ENCODE assay signal across 41 cellular contexts in genomic region chr10:55803055-55803454, GRCh38.
"Had no signal": no experiment of that assay in that cellular context is flagged by ENCODE, and none has a peak within 500 bp of the region (broad histone marks: within the 10 kb centered on the region; RNA-seq: fewer than 3 reads in every experiment).

No MANE protein-coding gene starts in this region.

- H3K27me3 Mint-ChIP-seq: activated naive CD4-positive, alpha-beta T cell treated with anti-CD3 and anti-CD28 coated beads, Interleukin-2, amount 10 ng/mL, durations not matched to agents 7 days and 5 days; activated naive CD4-positive, alpha-beta T cell treated with anti-CD3 and anti-CD28 coated beads, Interleukin-2, amount 50 U/mL, for 24 hours; activated naive CD8-positive, alpha-beta T cell; activated naive CD8-positive, alpha-beta T cell treated with anti-CD3 and anti-CD28 coated beads for 36 hours; activated naive CD8-positive, alpha-beta T cell treated with anti-CD3 and anti-CD28 coated beads, Interleukin-2, amount 10 ng/mL, durations not matched to agents 7 days and 5 days; activated naive CD8-positive, alpha-beta T cell treated with anti-CD3 and anti-CD28 coated beads, Interleukin-2, amount 50 U/mL, for 24 hours; activated T-cell treated with anti-CD3 and anti-CD28 coated beads, Interleukin-2, amount 50 U/mL, for 24 hours; activated T-helper 17 cell treated with anti-CD3 and anti-CD28 coated beads, Interleukin-2, amount 50 U/mL, for 72 hours; brain; central memory CD8-positive, alpha-beta T cell had no signal

- DNase-seq: activated effector memory CD4-positive, alpha-beta T cell treated with anti-CD3 and anti-CD28 coated beads, Interleukin-2, amount 50 U/mL, for 16 hours; activated effector memory CD4-positive, alpha-beta T cell treated with Interleukin-2 at 50 U/mL for 16 hours; activated gamma-delta T cell; activated gamma-delta T cell treated with Interleukin-2 at 50 U/mL for 16 hours; activated naive CD4-positive, alpha-beta T cell; activated naive CD4-positive, alpha-beta T cell treated with anti-CD3 and anti-CD28 coated beads for 36 hours; activated naive CD4-positive, alpha-beta T cell treated with anti-CD3 and anti-CD28 coated beads, Interleukin-2, amount 10 ng/mL, durations not matched to agents 7 days and 5 days; activated naive CD4-positive, alpha-beta T cell treated with anti-CD3 and anti-CD28 coated beads, Interleukin-2, amount 50 U/mL, for 16 hours; activated naive CD4-positive, alpha-beta T cell treated with Interleukin-2 at 50 U/mL for 16 hours; activated naive CD8-positive, alpha-beta T cell treated with anti-CD3 and anti-CD28 coated beads for 36 hours; activated naive CD8-positive, alpha-beta T cell treated with anti-CD3 and anti-CD28 coated beads, Interleukin-2, amount 10 ng/mL, durations not matched to agents 7 days and 5 days; activated naive CD8-positive, alpha-beta T cell treated with anti-CD3 and anti-CD28 coated beads, Interleukin-2, amount 50 U/mL, for 24 hours; activated T-cell treated with anti-CD3 and anti-CD28 coated beads for 4 hours; activated T-cell treated with anti-CD3 and anti-CD28 coated beads, Interleukin-2, amount 50 U/mL, for 1 hour; activated T-cell treated with anti-CD3 and anti-CD28 coated beads, Interleukin-2, amount 50 U/mL, for 24 hours; activated T-cell treated with anti-CD3 and anti-CD28 coated beads, Interleukin-2, amount 50 U/mL, for 4 hours; activated T-cell treated with anti-CD3 and anti-CD28 coated beads, Interleukin-2, amount 50 U/mL, for 48 hours; activated T-cell treated with anti-CD3 and anti-CD28 coated beads, Interleukin-2, amount 50 U/mL, for 72 hours; adrenal gland; amniotic stem cell; amygdala; anterior cingulate cortex; aorta; body of pancreas; brain microvascular endothelial cell; caudate nucleus; central memory CD4-positive, alpha-beta T cell; cerebellar nuclear complex had no signal

- H3K4me3 Mint-ChIP-seq: activated naive CD4-positive, alpha-beta T cell treated with anti-CD3 and anti-CD28 coated beads for 36 hours; activated naive CD4-positive, alpha-beta T cell treated with anti-CD3 and anti-CD28 coated beads, Interleukin-2, amount 10 ng/mL, durations not matched to agents 7 days and 5 days; activated naive CD4-positive, alpha-beta T cell treated with anti-CD3 and anti-CD28 coated beads, Interleukin-2, amount 50 U/mL, for 24 hours; activated naive CD8-positive, alpha-beta T cell; activated naive CD8-positive, alpha-beta T cell treated with anti-CD3 and anti-CD28 coated beads for 36 hours; activated naive CD8-positive, alpha-beta T cell treated with anti-CD3 and anti-CD28 coated beads, Interleukin-2, amount 10 ng/mL, durations not matched to agents 7 days and 5 days; activated naive CD8-positive, alpha-beta T cell treated with anti-CD3 and anti-CD28 coated beads, Interleukin-2, amount 50 U/mL, for 24 hours; activated T-cell treated with anti-CD3 and anti-CD28 coated beads, Interleukin-2, amount 50 U/mL, for 24 hours; activated T-cell treated with anti-CD3 and anti-CD28 coated beads, Interleukin-2, amount 50 U/mL, for 4 hours; activated T-cell treated with anti-CD3 and anti-CD28 coated beads, Interleukin-2, amount 50 U/mL, for 72 hours; activated T-helper 1 cell treated with anti-CD3 and anti-CD28 coated beads, Interleukin-12 subunit alpha, Interleukin-12 subunit beta, Interleukin-2, Interleukin-4 antibody, amounts not matched to agents 30 ng/mL and 10 ng/mL and 1 ng/mL, durations not matched to agents 14 hours and 24 hours and 36 hours; activated T-helper 17 cell treated with anti-CD3 and anti-CD28 coated beads, Interleukin-2, amount 50 U/mL, for 72 hours; brain; central memory CD8-positive, alpha-beta T cell had no signal

- H3K36me3 Mint-ChIP-seq: activated naive CD4-positive, alpha-beta T cell treated with anti-CD3 and anti-CD28 coated beads, Interleukin-2, amount 10 ng/mL, durations not matched to agents 7 days and 5 days; activated naive CD4-positive, alpha-beta T cell treated with anti-CD3 and anti-CD28 coated beads, Interleukin-2, amount 50 U/mL, for 24 hours; activated naive CD4-positive, alpha-beta T cell treated with anti-CD3 and anti-CD28 coated beads, Interleukin-2, amount 50 U/mL, for 72 hours; activated naive CD8-positive, alpha-beta T cell; activated naive CD8-positive, alpha-beta T cell treated with anti-CD3 and anti-CD28 coated beads for 36 hours; activated naive CD8-positive, alpha-beta T cell treated with anti-CD3 and anti-CD28 coated beads, Interleukin-2, amount 10 ng/mL, durations not matched to agents 7 days and 5 days had no signal

- H3K4me3 ChIP-seq: adrenal gland, ascending aorta, body of pancreas, breast epithelium, cardiac muscle cell had no signal

- H3K9me3 ChIP-seq: adrenal gland, ascending aorta, body of pancreas, breast epithelium had no signal

- H3K27ac Mint-ChIP-seq: activated naive CD4-positive, alpha-beta T cell treated with anti-CD3 and anti-CD28 coated beads for 36 hours; activated naive CD4-positive, alpha-beta T cell treated with anti-CD3 and anti-CD28 coated beads, Interleukin-2, amount 10 ng/mL, durations not matched to agents 7 days and 5 days; activated naive CD4-positive, alpha-beta T cell treated with anti-CD3 and anti-CD28 coated beads, Interleukin-2, amount 50 U/mL, for 24 hours; activated naive CD4-positive, alpha-beta T cell treated with anti-CD3 and anti-CD28 coated beads, Interleukin-2, amount 50 U/mL, for 72 hours; activated naive CD8-positive, alpha-beta T cell; activated naive CD8-positive, alpha-beta T cell treated with anti-CD3 and anti-CD28 coated beads for 36 hours; activated naive CD8-positive, alpha-beta T cell treated with anti-CD3 and anti-CD28 coated beads, Interleukin-2, amount 10 ng/mL, durations not matched to agents 7 days and 5 days; activated naive CD8-positive, alpha-beta T cell treated with anti-CD3 and anti-CD28 coated beads, Interleukin-2, amount 50 U/mL, for 24 hours; activated T-cell treated with anti-CD3 and anti-CD28 coated beads, Interleukin-2, amount 50 U/mL, for 24 hours; activated T-cell treated with anti-CD3 and anti-CD28 coated beads, Interleukin-2, amount 50 U/mL, for 72 hours; activated T-helper 1 cell treated with anti-CD3 and anti-CD28 coated beads, Interleukin-12 subunit alpha, Interleukin-12 subunit beta, Interleukin-2, Interleukin-4 antibody, amounts not matched to agents 30 ng/mL and 10 ng/mL and 1 ng/mL, durations not matched to agents 14 hours and 24 hours and 36 hours; activated T-helper 17 cell treated with anti-CD3 and anti-CD28 coated beads, Interleukin-2, amount 50 U/mL, for 72 hours; activated T-helper 2 cell treated with anti-CD3 and anti-CD28 coated beads, Interferon-gamma antibody, Interleukin-2, Interleukin-4, amounts not matched to agents 10 μg/mL and 5 μg/mL and 100 μg/mL, durations not matched to agents 14 hours and 24 hours and 36 hours; brain had no signal

- H3K4me1 Mint-ChIP-seq: activated naive CD4-positive, alpha-beta T cell treated with anti-CD3 and anti-CD28 coated beads, Interleukin-2, amount 10 ng/mL, durations not matched to agents 7 days and 5 days; activated naive CD4-positive, alpha-beta T cell treated with anti-CD3 and anti-CD28 coated beads, Interleukin-2, amount 50 U/mL, for 24 hours; activated naive CD8-positive, alpha-beta T cell treated with anti-CD3 and anti-CD28 coated beads for 36 hours; activated naive CD8-positive, alpha-beta T cell treated with anti-CD3 and anti-CD28 coated beads, Interleukin-2, amount 10 ng/mL, durations not matched to agents 7 days and 5 days; activated naive CD8-positive, alpha-beta T cell treated with anti-CD3 and anti-CD28 coated beads, Interleukin-2, amount 50 U/mL, for 24 hours; activated T-helper 17 cell treated with anti-CD3 and anti-CD28 coated beads, Interleukin-2, amount 50 U/mL, for 72 hours; brain; central memory CD8-positive, alpha-beta T cell had no signal

- H3K27ac ChIP-seq: adrenal gland, ascending aorta, body of pancreas, brain microvascular endothelial cell, breast epithelium, cardiac muscle cell had no signal

- H3K36me3 ChIP-seq: adrenal gland, ascending aorta, brain microvascular endothelial cell, breast epithelium, cardiac muscle cell had no signal

- FAIRE-seq: astrocyte, bronchial epithelial cell had no signal

- ATAC-seq: activated naive CD4-positive, alpha-beta T cell treated with anti-CD3 and anti-CD28 coated beads, Interleukin-2, amount 50 U/mL, for 72 hours; activated naive CD8-positive, alpha-beta T cell treated with anti-CD3 and anti-CD28 coated beads, Interleukin-2, amount 50 U/mL, for 24 hours; activated T-cell treated with anti-CD3 and anti-CD28 coated beads, Interleukin-2, amount 50 U/mL, for 4 hours; activated T-cell treated with anti-CD3 and anti-CD28 coated beads, Interleukin-2, amount 50 U/mL, for 72 hours; activated T-helper 17 cell treated with anti-CD3 and anti-CD28 coated beads, Interleukin-2, amount 50 U/mL, for 72 hours; body of pancreas had no signal

- H3K4me1 ChIP-seq: adrenal gland, ascending aorta, body of pancreas, breast epithelium had no signal
